In the genomic region with DNA sequence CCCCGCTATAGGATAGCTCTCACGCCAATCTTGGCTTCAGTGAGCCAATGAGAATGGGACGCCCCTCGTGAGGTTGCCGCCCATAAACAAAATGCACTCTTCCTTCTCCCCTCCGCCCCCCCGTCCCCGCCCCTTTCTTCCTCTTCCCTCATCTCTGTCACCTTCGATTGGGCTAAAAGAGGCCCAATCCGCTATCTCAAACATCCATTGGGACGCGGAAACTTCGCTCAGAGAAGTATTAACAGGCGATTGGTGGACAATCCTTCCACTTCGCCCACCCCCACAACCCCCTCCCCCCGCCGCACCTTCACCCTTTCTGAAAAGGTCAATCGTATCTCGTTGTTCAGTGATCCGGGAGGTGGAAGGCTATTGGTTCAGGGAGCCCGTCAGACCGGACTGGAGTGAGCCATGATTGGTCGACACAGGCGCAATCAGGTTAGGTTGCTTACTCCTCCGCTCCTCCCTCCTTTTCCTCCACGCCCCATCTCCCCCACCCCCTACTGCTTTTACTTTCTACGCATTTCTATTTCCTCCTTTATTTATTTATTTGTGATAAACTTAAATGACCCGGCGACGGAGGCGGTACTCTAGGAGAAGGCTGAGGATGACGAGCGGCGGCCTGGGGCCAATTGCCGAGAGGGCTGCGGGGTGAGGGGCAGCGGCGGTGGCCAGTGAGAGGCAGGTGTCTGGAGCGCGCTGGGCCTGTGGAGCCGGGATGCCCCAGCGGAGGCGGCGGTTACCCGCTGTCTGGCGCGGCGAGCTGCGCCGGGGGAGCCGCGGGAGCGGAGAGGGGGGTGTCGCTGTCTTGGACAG, we compare ENCODE assay signal across 8 cellular contexts. TPM values are rescaled to one million over a fixed set of nuclear protein-coding genes. Genes with fewer than 3 reads are reported as not detected.
DNase-seq lines count a peak whose midpoint lies in the region; ATAC-seq, FAIRE-seq and TF ChIP-seq lines count a peak whose summit lies in the region.

No MANE protein-coding gene starts in this region.

- H3K36me3 ChIP-seq in kidney (ENCODE audit: control insufficient read depth in 1 of 2, insufficient read depth in 2 of 2, low read length in 2 of 2), result no peaks in the 10 kb centered on the region

- peaks cover 21% of the 10 kb centered on the region for H3K4me1 Mint-ChIP-seq in activated CD4-positive, alpha-beta T cell treated with anti-CD3 and anti-CD28 coated beads for 36 hours

- H3K27ac ChIP-seq in kidney (ENCODE audit: low read depth in 2 of 2, low read length in 2 of 2), result peak overlapping the region; percentile 96 to 99

- peak overlapping the region; percentile 97 for H3K4me3 Mint-ChIP-seq in activated CD4-positive, alpha-beta T cell treated with anti-CD3 and anti-CD28 coated beads for 36 hours

- H3K36me3 Mint-ChIP-seq in activated CD4-positive, alpha-beta T cell treated with anti-CD3 and anti-CD28 coated beads for 36 hours (ENCODE audit: low read depth), result no peaks in the 10 kb centered on the region

- CTCF ChIA-PET in activated CD4-positive, alpha-beta T cell treated with anti-CD3 and anti-CD28 coated beads for 36 hours (lab: Charles Lee), result interaction anchor here (1.1 to 1.6 kb wide), 2 partner anchors 10 to 636 kb away, joined by 3 to 4 read pairs; no protein-coding TSS in a partner anchor

- peaks cover 0 to 3% of the 10 kb centered on the region in 2 donors for H3K4me1 ChIP-seq in kidney (ENCODE audit: control insufficient read depth in 1 of 2, insufficient read depth in 1 of 2, low read depth in 1 of 2, low read length in 2 of 2)

- peak; percentile 78 for ATAC-seq in HG03432 (IDR thresholded peaks at IDR 0.05; ENCODE audit: unreplicated experiment)
- ATAC-seq in activated CD4-positive, alpha-beta T cell treated with anti-CD3 and anti-CD28 coated beads for 36 hours, result peak; percentile 85

- peaks cover 5% of the 10 kb centered on the region for H3K9me3 Mint-ChIP-seq in activated CD4-positive, alpha-beta T cell treated with anti-CD3 and anti-CD28 coated beads for 36 hours (ENCODE audit: low read depth)

- POLR2A ChIA-PET in activated CD4-positive, alpha-beta T cell treated with anti-CD3 and anti-CD28 coated beads for 36 hours (lab: Charles Lee), result interaction anchor here (0.6 to 1.7 kb wide), 2 partner anchors 21 to 55 kb away, joined by 4 to 5 read pairs; no protein-coding TSS in a partner anchor

- TF ChIP-seq POLR2A in GM19193 (IDR thresholded peaks at IDR 0.05; ENCODE audit: extremely low read depth, insufficient read depth, insufficient read length), result peak; percentile 62

- H3K4me3 ChIP-seq in choroid plexus epithelial cell (ENCODE audit: low read depth, low read length) (peak overlapping the region; percentile 89), kidney (ENCODE audit: low read length in 2 of 2) (peak overlapping the region; percentile 81 to 85)

- no peaks in the 10 kb centered on the region for H3K27me3 Mint-ChIP-seq in activated CD4-positive, alpha-beta T cell treated with anti-CD3 and anti-CD28 coated beads for 36 hours

- intact Hi-C loops in activated CD4-positive, alpha-beta T cell treated with anti-CD3 and anti-CD28 coated beads for 36 hours (cut with DNase I, micrococcal nuclease), result loop anchor here (1.0 to 10.0 kb wide), 14 partner anchors 18 to 1615 kb away; a partner anchor contains a TSS
- intact Hi-C loops in kidney (cut with DNase I), result no loop called here

- DNase-seq in Ammon's horn (ENCODE audit: low spot score), result peak; percentile 100
- DNase-seq in NCI-H460 (ENCODE audit: extremely low read depth, low read depth), result peak; percentile 98
- peak; percentile 97 for DNase-seq in activated CD4-positive, alpha-beta T cell treated with anti-CD3 and anti-CD28 coated beads for 36 hours
- peak; percentile 100 for DNase-seq in choroid plexus epithelial cell (ENCODE audit: low read depth)
- DNase-seq in kidney, result peak; percentile 99
- peak; percentile 80 to 90 for DNase-seq in stimulated activated CD4-positive, alpha-beta T cell treated with anti-CD3 and anti-CD28 coated beads, Interleukin-15, amount 100 ng/mL, for 1 hour (ENCODE audit: low read depth in 1 of 2, low spot score in 1 of 2)

- peak overlapping the region; percentile 79 to 90 for H3K9ac ChIP-seq in kidney (ENCODE audit: low read length in 2 of 2)

- H3K9me3 ChIP-seq in kidney (ENCODE audit: control insufficient read depth in 1 of 2, low read length in 2 of 2), result no peaks in the 10 kb centered on the region

- FAIRE-seq in kidney (lab: Jason Lieb, UNC), result peak; percentile 98

- TF ChIP-seq CTCF in choroid plexus epithelial cell (conservative IDR thresholded peaks at IDR 0.05; ENCODE audit: low read depth, low read length) (no peak), kidney (IDR thresholded peaks at IDR 0.05; ENCODE audit: borderline replicate concordance, extremely low read depth, insufficient read depth) (no peak)

- H3K27ac Mint-ChIP-seq in activated CD4-positive, alpha-beta T cell treated with anti-CD3 and anti-CD28 coated beads for 36 hours, result peak overlapping the region; percentile 98

RNA-seq across cellular contexts. Expression of a gene that starts 0.4 kb away (rescaled TPM):
- 4.8 and 5.3 TPM in 2 replicates for total RNA-seq in NCI-H460 (2014; rRNA removed; shearing (Covaris generic))
- polyA plus RNA-seq in NCI-H460 (2014; cell fraction: nucleus; rRNA removed), result 0.05 and 0.10 TPM in 2 replicates
- 1 to 10 TPM; 5.2 to 6.4 TPM for total RNA-seq in activated CD4-positive, alpha-beta T cell treated with anti-CD3 and anti-CD28 coated beads for 36 hours
- total RNA-seq in kidney, result 142 TPM
- polyA plus RNA-seq in kidney (ENCODE audit: insufficient read depth, low read depth, low replicate concordance), result 0.99 TPM

Comparison
In these comparisons a context has a peak if more than half of its experiments do, and no peak if none do; other contexts are left out.
1. Peak in every context shown above with its lines: DNase-seq, ATAC-seq, H3K4me3 ChIP-seq and H3K27ac ChIP-seq.
2. RNA of a gene that starts 0.4 kb away (total RNA-seq): 142 TPM in kidney (single experiment); 5.2 to 6.4 TPM in activated CD4-positive, alpha-beta T cell treated with anti-CD3 and anti-CD28 coated beads for 36 hours and 4.8 to 5.3 TPM in NCI-H460; every median in the first group is over 10 times any median in the second.